27 cellular contexts compared by ENCODE assay signal in genomic region chr14:32841698-32842097, GRCh38.
"Had no signal": no experiment of that assay in that cellular context is flagged by ENCODE, and none has a peak within 500 bp of the region (broad histone marks: within the 10 kb centered on the region; RNA-seq: fewer than 3 reads in every experiment).

No MANE protein-coding gene starts in this region.

- H3K27me3 ChIP-seq: stomach, suprapubic skin, testis, thyroid gland, tibial artery, tibial nerve, transverse colon, upper lobe of left lung, upper lobe of right lung, uterus, vagina had no signal

- DNase-seq: stimulated activated CD4-positive, alpha-beta T cell treated with anti-CD3 and anti-CD28 coated beads, Interleukin-2, amount 100 ng/mL, for 48 hours; stimulated activated CD4-positive, alpha-beta T cell treated with anti-CD3 and anti-CD28 coated beads, Interleukin-4, amount 100 ng/mL, for 1 hour; stimulated activated CD4-positive, alpha-beta T cell treated with anti-CD3 and anti-CD28 coated beads, Interleukin-4, amount 100 ng/mL, for 24 hours; stimulated activated CD4-positive, alpha-beta T cell treated with anti-CD3 and anti-CD28 coated beads, Interleukin-4, amount 100 ng/mL, for 4 hours; stimulated activated CD8-positive, alpha-beta memory T cell treated with anti-CD3 and anti-CD28 coated beads, Interleukin-4, amount 100 ng/mL, for 48 hours; stimulated activated naive B cell treated with anti-CD40 and anti-IgM and Interleukin-4, amounts not matched to agents 10 μg/mL and 1 μg/mL and 100 μg/mL, for 72 hours; stimulated activated naive CD4-positive, alpha-beta T cell; stimulated activated naive CD4-positive, alpha-beta T cell treated with Interleukin-2 at 50 U/mL for 16 hours; stimulated activated naive CD8-positive, alpha-beta T cell treated with anti-CD3 and anti-CD28 coated beads, Interleukin-15, amount 100 ng/mL, for 72 hours; stimulated activated naive CD8-positive, alpha-beta T cell treated with anti-CD3 and anti-CD28 coated beads, Interleukin-15, Interleukin-2, amounts not matched to agents 100 U/mL and 50 U/mL, for 24 hours; stomach; substantia nigra; testis; thyroid gland; tibial artery; transverse colon; trophoblast cell; upper lobe of left lung; upper lobe of right lung; uterus had no signal

- H3K27ac ChIP-seq: stomach, suprapubic skin, testis, thoracic aorta, thyroid gland, tibial artery, tibial nerve, transverse colon, upper lobe of left lung, upper lobe of right lung, uterus, vagina had no signal

- FAIRE-seq: urothelium cell line had no signal

- H3K36me3 ChIP-seq: stomach, suprapubic skin, thoracic aorta, thyroid gland, tibial artery, tibial nerve, transverse colon, upper lobe of left lung, upper lobe of right lung, uterus, vagina had no signal

- H3K4me3 ChIP-seq: stomach, suprapubic skin, testis, thoracic aorta, thyroid gland, tibial artery, tibial nerve, transverse colon, upper lobe of left lung, upper lobe of right lung, uterus, vagina had no signal

- ATAC-seq: stimulated activated effector memory CD8-positive, alpha-beta T cell treated with anti-CD3 and anti-CD28 coated beads, Interleukin-12 subunit alpha, Interleukin-12 subunit beta, amount 100 ng/mL, for 72 hours; stimulated activated memory B cell treated with anti-CD40 and anti-IgM and Interleukin-4, amounts not matched to agents 10 μg/mL and 1 μg/mL and 100 μg/mL, for 72 hours; stimulated activated naive B cell treated with anti-CD40 and anti-IgM and Interleukin-4, amounts not matched to agents 10 μg/mL and 1 μg/mL and 100 μg/mL, for 72 hours; stimulated activated naive CD8-positive, alpha-beta T cell treated with anti-CD3 and anti-CD28 coated beads, Interleukin-15, amount 100 ng/mL, for 72 hours; stimulated activated naive CD8-positive, alpha-beta T cell treated with anti-CD3 and anti-CD28 coated beads, Interleukin-15, Interleukin-2, amounts not matched to agents 100 U/mL and 50 U/mL, for 24 hours; upper lobe of right lung had no signal

- H3K9me3 ChIP-seq: stomach, suprapubic skin, testis, thoracic aorta, thyroid gland, tibial artery, tibial nerve, transverse colon, upper lobe of left lung, upper lobe of right lung, uterus, vagina had no signal

- H3K4me1 ChIP-seq: stomach, suprapubic skin, testis, thyroid gland, tibial nerve, transverse colon, upper lobe of left lung, upper lobe of right lung, uterus, vagina had no signal
